In genomic region chr1:28236656-28237331, GRCh38 we compare ENCODE assay signal across 8 cellular contexts. TPM values are rescaled to one million over a fixed set of nuclear protein-coding genes. Genes with fewer than 3 reads are reported as not detected.
DNase-seq lines count a peak whose midpoint lies in the region; ATAC-seq and TF ChIP-seq lines count a peak whose summit lies in the region.

No MANE protein-coding gene starts in this region.

- peaks cover 4% of the 10 kb centered on the region; the same call in 2 of the 3 replicates for H3K4me1 Mint-ChIP-seq in GM23338

- DNase-seq in GM23338 (ENCODE audit: low spot score) (peak; percentile 31), right cardiac atrium (no peak), smooth muscle cell (lab: John Stamatoyannopoulos, UW; ENCODE audit: unreplicated experiment) (no peak), globus pallidus (ENCODE audit: low spot score) (no peak), cerebellar nuclear complex (lab: John Stamatoyannopoulos, UW) (no peak)

- ATAC-seq in GM23338 (peak; percentile 6), right cardiac atrium (peak; percentile 1 to 8), GM18498 (IDR thresholded peaks at IDR 0.05; ENCODE audit: unreplicated experiment) (no peak), HG02610 (IDR thresholded peaks at IDR 0.05; ENCODE audit: unreplicated experiment) (no peak)

- H3K4me1 ChIP-seq in GM23338 (ENCODE audit: insufficient read depth) (peaks cover 18% of the 10 kb centered on the region), right cardiac atrium (ENCODE audit: control insufficient read depth, insufficient read depth, low read length) (peaks cover 8% of the 10 kb centered on the region), smooth muscle cell (ENCODE audit: low read depth) (peaks cover 3% of the 10 kb centered on the region)

- H4K20me1 ChIP-seq in GM23338 (replicated peaks; ENCODE audit: insufficient read depth) (0 out of 2 replicates have a peak, but pooled peaks cover 13% of the 10 kb centered on the region), SU-DHL-6 (ENCODE audit: low read depth, low read length) (no peaks in the 10 kb centered on the region), smooth muscle cell (ENCODE audit: low read depth) (no peaks in the 10 kb centered on the region)

- H3K4me2 ChIP-seq in GM23338, result peak overlapping the region; percentile 87
- peak overlapping the region; percentile 79 for H3K4me2 ChIP-seq in SU-DHL-6 (ENCODE audit: low read depth, low read length, poor library complexity, severe bottlenecking)
- H3K4me2 ChIP-seq in smooth muscle cell, result peak overlapping the region; percentile 98

- H3K9ac ChIP-seq in SU-DHL-6 (ENCODE audit: low read length), result peak overlapping the region; percentile 91
- peak overlapping the region; percentile 80 for H3K9ac ChIP-seq in smooth muscle cell (ENCODE audit: low read depth)

- H3K36me3 ChIP-seq in GM23338 (ENCODE audit: insufficient read depth) (no peaks in the 10 kb centered on the region), SU-DHL-6 (ENCODE audit: low read length) (peaks cover 6% of the 10 kb centered on the region; the same call in 1 of the 2 replicates), smooth muscle cell (ENCODE audit: low read depth) (no peaks in the 10 kb centered on the region)

- H3F3A ChIP-seq in GM23338 (replicated peaks; ENCODE audit: low read depth), result peaks cover 4% of the 10 kb centered on the region; the same call in 1 of the 2 replicates
- peaks cover 53% of the 10 kb centered on the region for H3F3A ChIP-seq in SU-DHL-6 (ENCODE audit: insufficient read depth)
- H3F3A ChIP-seq in smooth muscle cell (ENCODE audit: low read depth), result peaks cover 8% of the 10 kb centered on the region

- TF ChIP-seq CTCF in GM23338 (conservative IDR thresholded peaks at IDR 0.05; ENCODE audit: low read depth in 2 of 2) (no peak), SU-DHL-6 (IDR thresholded peaks at IDR 0.05; ENCODE audit: insufficient read depth, low read length, poor library complexity, severe bottlenecking) (no peak), smooth muscle cell (IDR thresholded peaks at IDR 0.05; ENCODE audit: borderline replicate concordance, insufficient read depth, poor library complexity, severe bottlenecking) (no peak)

- no peaks in the 10 kb centered on the region for H3K9me3 ChIP-seq in SU-DHL-6 (ENCODE audit: insufficient read depth, low read length)
- no peaks in the 10 kb centered on the region for H3K9me3 ChIP-seq in right cardiac atrium (ENCODE audit: control insufficient read depth, low read length)
- no peaks in the 10 kb centered on the region for H3K9me3 ChIP-seq in smooth muscle cell (replicated peaks; ENCODE audit: low read depth)

- no peak overlapping the region for H3K4me3 Mint-ChIP-seq in GM23338

- H3K9me2 ChIP-seq in GM23338 (ENCODE audit: insufficient read depth), result no peaks in the 10 kb centered on the region
- no peaks in the 10 kb centered on the region for H3K9me2 ChIP-seq in SU-DHL-6 (replicated peaks; ENCODE audit: insufficient read depth, low read length)

- intact Hi-C loops in right cardiac atrium (cut with DNase I), result no loop called here

- peaks cover 10% of the 10 kb centered on the region for H3K27me3 Mint-ChIP-seq in GM23338 (ENCODE audit: insufficient read depth, low read depth, poor library complexity)

- 10% methylated on average over 20 of the region's 20 CpGs for WGBS in right cardiac atrium
- WGBS in smooth muscle cell (ENCODE audit: low lambda C conversion rate), result 17% methylated on average over 20 of the region's 20 CpGs

- peaks cover 12% of the 10 kb centered on the region for H3K36me3 Mint-ChIP-seq in GM23338 (ENCODE audit: low read depth)

- H3K4me3 ChIP-seq in GM23338, result peak overlapping the region; percentile 85
- peak overlapping the region; percentile 78 for H3K4me3 ChIP-seq in SU-DHL-6 (ENCODE audit: insufficient read depth, low read length, poor library complexity, severe bottlenecking)
- H3K4me3 ChIP-seq in right cardiac atrium (ENCODE audit: low read length), result peak overlapping the region; percentile 70
- H3K4me3 ChIP-seq in smooth muscle cell, result peak overlapping the region; percentile 83

- H3K27ac Mint-ChIP-seq in GM23338, result no peak overlapping the region

- H3K9me3 Mint-ChIP-seq in GM23338, result peaks cover 3% of the 10 kb centered on the region; the same call in 1 of the 3 replicates

- H3K79me2 ChIP-seq in GM23338 (replicated peaks; ENCODE audit: insufficient read depth), result peaks cover 29% of the 10 kb centered on the region
- peaks cover 34% of the 10 kb centered on the region for H3K79me2 ChIP-seq in SU-DHL-6 (ENCODE audit: insufficient read depth, low read length)
- peaks cover 41% of the 10 kb centered on the region for H3K79me2 ChIP-seq in smooth muscle cell (ENCODE audit: low read depth)

- H2AFZ ChIP-seq in GM23338 (no peak overlapping the region), SU-DHL-6 (ENCODE audit: low read depth, low read length, severe bottlenecking) (no peak overlapping the region), smooth muscle cell (ENCODE audit: low read depth) (peak overlapping the region; percentile 18)

- H3K27ac ChIP-seq in GM23338 (ENCODE audit: low read depth) (no peak overlapping the region), SU-DHL-6 (ENCODE audit: low read depth, low read length) (peak overlapping the region; percentile 89), right cardiac atrium (ENCODE audit: low read length) (peak overlapping the region; percentile 78), smooth muscle cell (ENCODE audit: low read depth) (no peak overlapping the region)

- H3K27me3 ChIP-seq in GM23338 (ENCODE audit: insufficient read depth) (no peaks in the 10 kb centered on the region), SU-DHL-6 (ENCODE audit: low read length) (no peaks in the 10 kb centered on the region), right cardiac atrium (ENCODE audit: control insufficient read depth, insufficient read depth) (no peaks in the 10 kb centered on the region), smooth muscle cell (ENCODE audit: low read depth) (no peaks in the 10 kb centered on the region)

TF ChIP-seq in GM23338, 12 proteins besides CTCF, POLR2A, EP300 and RAD21:
- TF ChIP-seq JUNB (IDR thresholded peaks at IDR 0.05; ENCODE audit: unreplicated experiment), result no peak

RNA-seq across cellular contexts. Expression of gene ATP5IF1, which starts 0.9 kb away (rescaled TPM):
- total RNA-seq in GM23338 (2014; rRNA removed; shearing (Covaris generic)), result 230 and 282 TPM in 2 replicates
- 1,325 and 1,405 TPM in 2 replicates for polyA plus RNA-seq in GM23338 (2016; fragmentation: Nextera tagmentation; extraction: Ambion mirVana)
- total RNA-seq in right cardiac atrium, result 100 to 1,000 TPM; 244 to 514 (median 404) TPM
- 1,557 TPM for polyA plus RNA-seq in right cardiac atrium
- 359 and 460 TPM in 2 replicates for total RNA-seq in smooth muscle cell
- 547 and 550 TPM in 2 replicates for polyA plus RNA-seq in smooth muscle cell

RNA-seq across cellular contexts. Expression of gene DNAJC8, which starts 4.0 kb away (rescaled TPM):
- total RNA-seq in GM23338 (2014; rRNA removed; shearing (Covaris generic)), result 67.3 and 71.0 TPM in 2 replicates
- polyA plus RNA-seq in GM23338 (2016; fragmentation: Nextera tagmentation; extraction: Ambion mirVana) (208 and 210 TPM in 2 replicates), right cardiac atrium (78.3 TPM), smooth muscle cell (105 and 114 TPM in 2 replicates)
- total RNA-seq in right cardiac atrium (10 to 100 TPM; 63.4 to 71.6 (median 64.1) TPM), smooth muscle cell (72.3 and 76.1 TPM in 2 replicates)

RNA-seq across cellular contexts. Expression of gene SESN2, which starts 22.5 kb away (rescaled TPM):
- 43.6 and 52.1 TPM in 2 replicates for total RNA-seq in GM23338 (2014; rRNA removed; shearing (Covaris generic))
- polyA plus RNA-seq in GM23338 (2016; fragmentation: Nextera tagmentation; extraction: Ambion mirVana) (20.8 and 22.8 TPM in 2 replicates), right cardiac atrium (3.1 TPM), smooth muscle cell (42.8 and 45.4 TPM in 2 replicates)
- total RNA-seq in right cardiac atrium (1 to 10 TPM; 3.4 to 3.8 (median 3.6) TPM), smooth muscle cell (28.8 and 30.8 TPM in 2 replicates)

Comparison
In these comparisons a context has a peak if more than half of its experiments do, and no peak if none do; other contexts are left out.
1. ATAC-seq: peak in GM23338 (single experiment) and right cardiac atrium (2 of 2); none in GM18498 (single experiment) and HG02610 (single experiment).
2. H3K27ac ChIP-seq: peak in SU-DHL-6 (single experiment) and right cardiac atrium (single experiment); none in GM23338 (single experiment) and smooth muscle cell (single experiment).
3. Peak in every context shown above with its lines, with median percentiles within 50 percentile points of each other: H3K4me2 ChIP-seq and H3K4me3 ChIP-seq.